In the genomic region with DNA sequence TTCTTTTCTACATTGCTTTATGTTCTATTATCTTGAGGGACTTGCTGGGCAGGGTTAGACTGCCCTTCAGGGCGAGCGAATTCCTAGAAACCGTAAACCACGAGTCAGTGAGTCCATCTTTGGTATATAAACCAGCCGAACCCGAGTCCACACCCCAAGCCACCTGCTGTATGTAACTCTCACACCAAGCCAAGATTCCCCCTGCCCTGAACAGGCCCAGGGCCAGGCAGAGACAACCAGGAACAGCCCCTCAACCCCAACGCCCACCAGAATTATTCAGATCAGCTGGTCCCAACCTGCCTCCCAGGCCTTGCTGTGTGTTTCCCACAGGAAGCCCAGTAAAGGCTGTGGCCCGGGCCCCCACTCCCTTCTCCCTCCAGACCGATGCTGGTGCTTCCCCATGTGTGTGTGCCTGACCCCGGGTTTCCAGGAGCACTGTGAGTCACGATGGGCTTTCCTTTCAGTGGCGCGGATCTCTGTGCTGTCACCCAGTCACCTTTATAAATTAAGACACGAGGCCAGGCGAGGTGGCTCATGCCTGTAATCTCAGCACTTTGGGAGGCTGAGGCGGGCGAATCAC, we compare ENCODE assay signal across 25 cellular contexts. TPM values are rescaled to one million over a fixed set of nuclear protein-coding genes. Genes with fewer than 3 reads are reported as not detected.
A peak's percentile ranks its signal among the peaks of the same experiment; 100 is the strongest.
DNase-seq lines count a peak whose midpoint lies in the region; ATAC-seq, FAIRE-seq and TF ChIP-seq lines count a peak whose summit lies in the region.
"Had no signal": no experiment of that assay in that cellular context is flagged by ENCODE, and none has a peak within 500 bp of the region (broad histone marks: within the 10 kb centered on the region; RNA-seq: fewer than 3 reads in every experiment).

No MANE protein-coding gene starts in this region.

- peak overlapping the region; percentile 50 for H3K4ac ChIP-seq in IMR-90 (ENCODE audit: low read depth, low read length)

- TF ChIP-seq POLR2A in A549 (IDR thresholded peaks at IDR 0.05; ENCODE audit: low read length) (no peak), IMR-90 (IDR thresholded peaks at IDR 0.05; ENCODE audit: low read depth, low read length) (no peak)

- H3K27me3 ChIP-seq in IMR-90 (ENCODE audit: control insufficient read depth, insufficient read depth, low read length): no peaks in the 10 kb centered on the region
- no peaks in the 10 kb centered on the region for H3K27me3 ChIP-seq in endodermal cell (ENCODE audit: control insufficient read depth, insufficient read depth, low read length, poor library complexity, severe bottlenecking)
- no peaks in the 10 kb centered on the region for H3K27me3 ChIP-seq in neural progenitor cell
- H3K27me3 ChIP-seq in WERI-Rb-1 (ENCODE audit: insufficient read depth, low read depth, severe bottlenecking): no peaks in the 10 kb centered on the region

- TF ChIP-seq EP300 in A549 (IDR thresholded peaks at IDR 0.05): no peak

- TF ChIP-seq RAD21 in A549 (conservative IDR thresholded peaks at IDR 0.05 in 1 of 2, IDR thresholded peaks at IDR 0.05 in 1 of 2) (no peak), IMR-90 (IDR thresholded peaks at IDR 0.05; ENCODE audit: low read length) (no peak)

- in situ Hi-C loops in IMR-90 (cut with MboI; ENCODE audit: low sequenced_read_pairs): no loop called here

- WGBS in A549 (ENCODE audit: missing lambda C conversion rate): 86% methylated on average over 12 of the region's 17 CpGs
- WGBS in IMR-90 (ENCODE audit: extremely low coverage in 2 of 2, insufficient read length in 1 of 2), 2 experiments: 77% methylated on average over 13 of the region's 17 CpGs; no CpG with 5 or more reads in 1 of the 2 experiments
- WGBS in endodermal cell (ENCODE audit: insufficient coverage in 1 of 2, insufficient read length in 1 of 2), 2 experiments: 85 to 92% methylated on average over 9 to 17 of the region's 17 CpGs

- CTCF ChIA-PET in A549 (lab: Yijun Ruan, JAX) (interaction anchor here (0.6 kb wide), 2 partner anchors 315 to 441 kb away, joined by 3 to 4 read pairs; no protein-coding TSS in a partner anchor), IMR-90 (lab: Yijun Ruan, JAX) (no interaction called here)

- H3F3A ChIP-seq in neural progenitor cell (ENCODE audit: low read depth): peaks cover 20% of the 10 kb centered on the region

- H3K4me2 ChIP-seq in A549 (no peak overlapping the region), IMR-90 (ENCODE audit: low read depth, low read length) (no peak overlapping the region), neural progenitor cell (no peak overlapping the region)

- peak overlapping the region; percentile 61 for H2AK5ac ChIP-seq in IMR-90 (ENCODE audit: low read depth, low read length)

- H3K4me1 ChIP-seq in A549: peaks cover 28% of the 10 kb centered on the region
- H3K4me1 ChIP-seq in IMR-90 (ENCODE audit: control insufficient read depth, insufficient read depth, low read length): peaks cover 14% of the 10 kb centered on the region
- no peaks in the 10 kb centered on the region for H3K4me1 ChIP-seq in endodermal cell (ENCODE audit: control insufficient read depth, insufficient read depth, low read length)
- peaks cover 3% of the 10 kb centered on the region for H3K4me1 ChIP-seq in neural progenitor cell

- DNase-seq in A549 (ENCODE audit: low read depth in 1 of 2, low spot score in 1 of 2): no peak
- DNase-seq in IMR-90: no peak
- DNase-seq in endodermal cell: no peak
- no peak for DNase-seq in neural progenitor cell (ENCODE audit: low spot score)
- DNase-seq in WERI-Rb-1: no peak
- DNase-seq: AML-193; C1 segment of cervical spinal cord; Caco-2; CD4-positive, alpha-beta memory T cell; GDM1; GM23248; H7; KG1; MM.1S; NCI-H2029; NCI-H2227 treated with DMSO at 0.1 percent for 48 hours; NCI-H69 had no signal

- no peak overlapping the region for H2BK5ac ChIP-seq in IMR-90 (ENCODE audit: low read depth, low read length, poor library complexity, severe bottlenecking)

- H3K9me3 Mint-ChIP-seq in endodermal cell (no peaks in the 10 kb centered on the region), neural progenitor cell (no peaks in the 10 kb centered on the region)
- H3K9me3 Mint-ChIP-seq: CD4-positive, alpha-beta memory T cell had no signal

- TF ChIP-seq CTCF in A549 (IDR thresholded peaks at IDR 0.05): no peak
- TF ChIP-seq CTCF in IMR-90 (conservative IDR thresholded peaks at IDR 0.05; ENCODE audit: low read depth, low read length): no peak
- no peak for TF ChIP-seq CTCF in endodermal cell (conservative IDR thresholded peaks at IDR 0.05)
- no peak for TF ChIP-seq CTCF in neural progenitor cell (IDR thresholded peaks at IDR 0.05)
- no peak for TF ChIP-seq CTCF in WERI-Rb-1 (IDR thresholded peaks at IDR 0.05; ENCODE audit: low read depth, low read length)

- intact Hi-C loops in IMR-90 (cut with micrococcal nuclease): no loop called here

- H4K20me1 ChIP-seq in IMR-90 (ENCODE audit: insufficient read depth, low read length): no peaks in the 10 kb centered on the region; the same call in 1 of the 2 replicates
- no peaks in the 10 kb centered on the region for H4K20me1 ChIP-seq in neural progenitor cell (ENCODE audit: low read depth)

- peak overlapping the region; percentile 45 to 97; a peak in 4 of 6 replicates for H3K27ac ChIP-seq in A549
- no peak overlapping the region for H3K27ac ChIP-seq in IMR-90 (ENCODE audit: insufficient read depth, low read length)
- H3K27ac ChIP-seq in endodermal cell (ENCODE audit: low read depth, low read length): no peak overlapping the region
- no peak overlapping the region for H3K27ac ChIP-seq in neural progenitor cell
- no peak overlapping the region for H3K27ac ChIP-seq in WERI-Rb-1
- H3K27ac ChIP-seq: GM23248 had no signal

- peaks cover 11 to 28% of the 10 kb centered on the region in 2 experiments for H3K79me1 ChIP-seq in IMR-90 (ENCODE audit: low read depth in 1 of 2, low read length in 2 of 2)

- POLR2A ChIA-PET in A549 (lab: Yijun Ruan, JAX) (no interaction called here), IMR-90 (lab: Charles Lee; ENCODE audit: unreplicated experiment) (no interaction called here)

- dilution Hi-C loops in IMR-90 (cut with HindIII; ENCODE audit: low sequenced_read_pairs, unreplicated experiment): no loop called here

- no peak overlapping the region for H3K18ac ChIP-seq in IMR-90 (ENCODE audit: low read depth, low read length)

- H3K9ac ChIP-seq in IMR-90 (ENCODE audit: low read depth, low read length): no peak overlapping the region
- no peak overlapping the region for H3K9ac ChIP-seq in endodermal cell (ENCODE audit: extremely low read depth, low read length, poor library complexity, severe bottlenecking)
- no peak overlapping the region for H3K9ac ChIP-seq in neural progenitor cell
- H3K9ac ChIP-seq: GM23248 had no signal

- peak overlapping the region; percentile 22 for H3K27ac Mint-ChIP-seq in endodermal cell
- peak overlapping the region; percentile 92 for H3K27ac Mint-ChIP-seq in neural progenitor cell
- H3K27ac Mint-ChIP-seq: CD4-positive, alpha-beta memory T cell had no signal

- H3K36me3 ChIP-seq in IMR-90 (ENCODE audit: control insufficient read depth, insufficient read depth, low read length) (no peaks in the 10 kb centered on the region), endodermal cell (ENCODE audit: control insufficient read depth, insufficient read depth, low read length) (no peaks in the 10 kb centered on the region), neural progenitor cell (no peaks in the 10 kb centered on the region), WERI-Rb-1 (no peaks in the 10 kb centered on the region)

- H3K23ac ChIP-seq in IMR-90 (ENCODE audit: low read depth, low read length): no peak overlapping the region

- H3K4me1 Mint-ChIP-seq in endodermal cell: no peaks in the 10 kb centered on the region
- H3K4me1 Mint-ChIP-seq in neural progenitor cell: peaks cover 26% of the 10 kb centered on the region

- no peak overlapping the region for H4K8ac ChIP-seq in IMR-90 (ENCODE audit: low read depth in 2 of 2, low read length in 2 of 2)

- H3K56ac ChIP-seq in IMR-90 (ENCODE audit: extremely low read depth, insufficient read depth, low read length): no peak overlapping the region

- peak overlapping the region; percentile 13 for H2AFZ ChIP-seq in IMR-90 (replicated peaks; ENCODE audit: low read length, poor library complexity)
- no peak overlapping the region for H2AFZ ChIP-seq in neural progenitor cell (replicated peaks)
- H2AFZ ChIP-seq: GM23248 had no signal

- H4K5ac ChIP-seq in IMR-90 (ENCODE audit: low read depth, low read length): no peak overlapping the region

- no peak for FAIRE-seq in A549 (lab: Jason Lieb, UNC)
- FAIRE-seq: A204.1, GM12891, HTR-8/SVneo, RCC 7860 had no signal

- BruUV-seq in IMR-90 (replicated peaks; lab: Mats Ljungman, UMichigan): no TSS peak

- H3K14ac ChIP-seq in IMR-90 (replicated peaks; ENCODE audit: low read depth, low read length): no peak overlapping the region; the same call in 1 of the 2 replicates

- H3K4me3 Mint-ChIP-seq in endodermal cell (no peak overlapping the region), neural progenitor cell (no peak overlapping the region)
- H3K4me3 Mint-ChIP-seq: CD4-positive, alpha-beta memory T cell had no signal

- H3K9me3 ChIP-seq in A549 (no peaks in the 10 kb centered on the region), IMR-90 (ENCODE audit: control insufficient read depth, insufficient read depth, low read length) (no peaks in the 10 kb centered on the region), endodermal cell (ENCODE audit: control insufficient read depth, low read length) (no peaks in the 10 kb centered on the region), neural progenitor cell (ENCODE audit: low read depth) (no peaks in the 10 kb centered on the region), WERI-Rb-1 (ENCODE audit: severe bottlenecking) (no peaks in the 10 kb centered on the region)
- H3K9me3 ChIP-seq: Caco-2 had no signal

- H2BK120ac ChIP-seq in IMR-90 (ENCODE audit: low read depth, low read length): peak overlapping the region; percentile 59

- ATAC-seq in A549 (no peak), IMR-90 (ENCODE audit: low read depth) (no peak), HG03432 (IDR thresholded peaks at IDR 0.05; ENCODE audit: unreplicated experiment) (no peak), GM21526 (IDR thresholded peaks at IDR 0.05; ENCODE audit: low FRiP score, unreplicated experiment) (no peak), GM21423 (IDR thresholded peaks at IDR 0.05; ENCODE audit: unreplicated experiment) (no peak)
- ATAC-seq: SK-N-SH treated with all-trans-retinoic acid at 6 μM for 48 hours had no signal

- H3K79me2 ChIP-seq in neural progenitor cell (ENCODE audit: low read depth): no peaks in the 10 kb centered on the region

- peaks cover 16% of the 10 kb centered on the region for H3K9me1 ChIP-seq in IMR-90 (ENCODE audit: insufficient read depth, low read length)

- H3K36me3 Mint-ChIP-seq in endodermal cell (ENCODE audit: low read depth) (no peaks in the 10 kb centered on the region), neural progenitor cell (no peaks in the 10 kb centered on the region)
- H3K36me3 Mint-ChIP-seq: CD4-positive, alpha-beta memory T cell had no signal

- peak overlapping the region; percentile 39; the same call in 1 of the 2 replicates for H2BK20ac ChIP-seq in IMR-90 (ENCODE audit: low read depth, low read length)

- H2BK15ac ChIP-seq in IMR-90 (ENCODE audit: low read depth, low read length): no peak overlapping the region

- no peak overlapping the region for H2AK9ac ChIP-seq in IMR-90 (replicated peaks; ENCODE audit: low read depth, low read length, poor library complexity)

- no peak overlapping the region for H4K91ac ChIP-seq in IMR-90 (ENCODE audit: insufficient read depth, low read depth, low read length)

- H3K27me3 Mint-ChIP-seq in endodermal cell (ENCODE audit: insufficient read depth) (no peaks in the 10 kb centered on the region), neural progenitor cell (ENCODE audit: insufficient read depth, low read depth) (peaks cover 11% of the 10 kb centered on the region)

- H3K4me3 ChIP-seq in A549: no peak overlapping the region
- no peak overlapping the region for H3K4me3 ChIP-seq in IMR-90 (ENCODE audit: insufficient read depth, low read depth, low read length)
- H3K4me3 ChIP-seq in endodermal cell (ENCODE audit: low read length): no peak overlapping the region
- H3K4me3 ChIP-seq in neural progenitor cell: no peak overlapping the region
- no peak overlapping the region for H3K4me3 ChIP-seq in WERI-Rb-1 (ENCODE audit: low read depth, low read length)
- H3K4me3 ChIP-seq: GM23248 had no signal

RNA-seq across cellular contexts. Expression of a gene that starts 17.1 kb away (rescaled TPM):
- polyA plus RNA-seq in A549 (2011; rRNA removed): 0.78 and 1.0 TPM in 2 replicates
- polyA plus RNA-seq in A549 (2012; cell fraction: cytosol; rRNA removed): 1.3 and 1.4 TPM in 2 replicates
- 2.3 and 3.0 TPM in 2 replicates for polyA plus RNA-seq in A549 (2012; cell fraction: nucleus; rRNA removed)
- polyA plus RNA-seq in A549 (2017; fragmentation: RNase III; extraction: RNeasy Plus Mini Kit Qiagen cat#74134 plus additional on column Dnase treatment): 0.75 to 1.1 TPM (median 1.0 TPM) in 3 replicates
- 0.97 and 1.2 TPM in 2 replicates for polyA minus RNA-seq in A549 (2011; rRNA and poly(A)+ RNA removed)
- 4.5 and 4.7 TPM in 2 replicates for total RNA-seq in IMR-90 (2012; rRNA removed)
- polyA plus RNA-seq in IMR-90 (2012; rRNA removed): 5.7 and 6.5 TPM in 2 replicates
- polyA plus RNA-seq in IMR-90 (2012; cell fraction: cytosol; rRNA removed): 4.6 and 6.0 TPM in 2 replicates
- 8.5 and 11.5 TPM in 2 replicates for polyA plus RNA-seq in IMR-90 (2012; cell fraction: nucleus; rRNA removed; ENCODE audit: low replicate concordance)
- 1 to 10 TPM; 4.2 to 8.0 TPM for total RNA-seq in endodermal cell
- 7.4 TPM for polyA plus RNA-seq in endodermal cell (2013, experiment 1 of 2)
- 5.7 TPM for polyA plus RNA-seq in endodermal cell (2013, experiment 2 of 2)
- 2.2 and 4.0 TPM in 2 replicates for total RNA-seq in neural progenitor cell (ENCODE audit: low replicate concordance)
- total RNA-seq: CD4-positive, alpha-beta memory T cell had no signal
- polyA plus RNA-seq: CD4-positive, alpha-beta memory T cell had no signal

RNA-seq across cellular contexts. Expression of a gene that starts 31.8 kb away (rescaled TPM):
- 3.1 and 3.2 TPM in 2 replicates for polyA plus RNA-seq in A549 (2011; rRNA removed)
- 7.7 and 9.9 TPM in 2 replicates for polyA plus RNA-seq in A549 (2012; cell fraction: cytosol; rRNA removed)
- 28.9 and 31.5 TPM in 2 replicates for polyA plus RNA-seq in A549 (2012; cell fraction: nucleus; rRNA removed)
- 7.2 to 10.3 TPM (median 7.4 TPM) in 3 replicates for polyA plus RNA-seq in A549 (2017; fragmentation: RNase III; extraction: RNeasy Plus Mini Kit Qiagen cat#74134 plus additional on column Dnase treatment)
- 1.1 and 3.2 TPM in 2 replicates for polyA minus RNA-seq in A549 (2011; rRNA and poly(A)+ RNA removed)
- total RNA-seq in IMR-90 (2012; rRNA removed): 6.7 and 7.2 TPM in 2 replicates
- polyA plus RNA-seq in IMR-90 (2012; rRNA removed): 13.5 and 14.4 TPM in 2 replicates
- polyA plus RNA-seq in IMR-90 (2012; cell fraction: cytosol; rRNA removed): 7.8 and 10.5 TPM in 2 replicates
- 48.2 and 69.5 TPM in 2 replicates for polyA plus RNA-seq in IMR-90 (2012; cell fraction: nucleus; rRNA removed; ENCODE audit: low replicate concordance)
- total RNA-seq in endodermal cell: 1 to 10 TPM; 4.0 to 5.0 TPM
- polyA plus RNA-seq in endodermal cell (2013, experiment 1 of 2): 6.6 TPM
- 5.1 TPM for polyA plus RNA-seq in endodermal cell (2013, experiment 2 of 2)
- total RNA-seq in neural progenitor cell (ENCODE audit: low replicate concordance): 5.1 and 7.7 TPM in 2 replicates
- polyA plus RNA-seq: CD4-positive, alpha-beta memory T cell had no signal

RNA-seq across cellular contexts. Expression of a gene that starts 39.6 kb away (rescaled TPM):
- polyA plus RNA-seq in A549 (2011; rRNA removed) (231 and 258 TPM in 2 replicates), A549 (2017; fragmentation: RNase III; extraction: RNeasy Plus Mini Kit Qiagen cat#74134 plus additional on column Dnase treatment) (154 to 158 TPM (median 156 TPM) in 3 replicates), IMR-90 (2012; rRNA removed) (414 and 477 TPM in 2 replicates)
- 172 and 229 TPM in 2 replicates for polyA plus RNA-seq in A549 (2012; cell fraction: cytosol; rRNA removed)
- polyA plus RNA-seq in A549 (2012; cell fraction: nucleus; rRNA removed): 154 and 173 TPM in 2 replicates
- polyA minus RNA-seq in A549 (2011; rRNA and poly(A)+ RNA removed): 135 and 176 TPM in 2 replicates
- total RNA-seq in IMR-90 (2012; rRNA removed) (155 and 179 TPM in 2 replicates), endodermal cell (100 to 1,000 TPM; 252 to 280 TPM), neural progenitor cell (ENCODE audit: low replicate concordance) (151 and 234 TPM in 2 replicates)
- polyA plus RNA-seq in IMR-90 (2012; cell fraction: cytosol; rRNA removed): 234 and 424 TPM in 2 replicates
- polyA plus RNA-seq in IMR-90 (2012; cell fraction: nucleus; rRNA removed; ENCODE audit: low replicate concordance): 92.6 and 119 TPM in 2 replicates
- 170 TPM for polyA plus RNA-seq in endodermal cell (2013, experiment 1 of 2)
- polyA plus RNA-seq in endodermal cell (2013, experiment 2 of 2): 153 TPM

Comparison
In these comparisons a context has a peak if more than half of its experiments do, and no peak if none do; other contexts are left out.
1. H3K27ac ChIP-seq: peak in A549 (2 of 2); none in IMR-90 (single experiment), endodermal cell (single experiment), neural progenitor cell (single experiment) and WERI-Rb-1 (single experiment).